ENCODE assay signal across 18 cellular contexts in the genomic region with DNA sequence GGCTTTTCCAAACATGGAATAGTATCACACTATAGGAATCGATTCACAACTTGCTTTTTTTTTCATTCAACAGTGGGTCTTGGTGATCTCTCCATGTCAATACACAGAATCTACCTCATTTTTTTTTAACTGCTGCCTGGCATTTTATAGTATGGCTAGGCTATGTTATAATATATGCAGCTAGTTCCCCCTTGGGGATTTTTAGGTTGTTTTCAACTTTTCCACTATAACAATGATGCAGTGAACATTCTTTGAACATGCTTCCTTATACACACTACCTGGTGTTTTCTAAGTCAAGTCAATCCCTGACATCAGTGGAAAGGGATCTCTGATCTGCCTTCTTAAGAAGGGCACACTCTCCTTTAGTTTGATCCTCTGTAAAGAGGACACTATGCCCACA. TPM values are rescaled to one million over a fixed set of nuclear protein-coding genes. Genes with fewer than 3 reads are reported as not detected.
DNase-seq lines count a peak whose midpoint lies in the region; ATAC-seq, FAIRE-seq and TF ChIP-seq lines count a peak whose summit lies in the region.
"Had no signal": no experiment of that assay in that cellular context is flagged by ENCODE, and none has a peak within 500 bp of the region (broad histone marks: within the 10 kb centered on the region; RNA-seq: fewer than 3 reads in every experiment).

No MANE protein-coding gene starts in this region.

- H3K4me3 Mint-ChIP-seq in GM23338, result no peak overlapping the region
- H3K4me3 Mint-ChIP-seq in astrocyte (ENCODE audit: unreplicated experiment), result no peak overlapping the region
- H3K4me3 Mint-ChIP-seq: CD8-positive, alpha-beta memory T cell; HFFc6 had no signal

- no peak for TF ChIP-seq POLR2A in gastrocnemius medialis (IDR thresholded peaks at IDR 0.05)

- FAIRE-seq in astrocyte (lab: Jason Lieb, UNC), result no peak
- FAIRE-seq: D721Med, GM12892, H54 had no signal

- no peak for DNase-seq in GM23338 (ENCODE audit: low spot score)
- DNase-seq in astrocyte (ENCODE audit: low read depth), result no peak
- no peak for DNase-seq in gastrocnemius medialis
- DNase-seq in SIG-M5 (lab: John Stamatoyannopoulos, UW), result no peak
- DNase-seq: ACHN; C1 segment of cervical spinal cord; CD8-positive, alpha-beta memory T cell; HFFc6; KBM-7; NCI-H1105 treated with DMSO at 0.1 percent for 48 hours; NCI-H1694; SJCRH30 had no signal

- H3K27ac ChIP-seq in GM23338 (ENCODE audit: low read depth) (peak overlapping the region; percentile 27; the same call in 1 of the 2 replicates), OCI-LY1 (ENCODE audit: low read depth, low read length, poor library complexity, severe bottlenecking) (peak overlapping the region; percentile 31), astrocyte (ENCODE audit: low read depth, low read length) (no peak overlapping the region), gastrocnemius medialis (peak overlapping the region; percentile 5 to 20 (median 11))

- H3K27me3 Mint-ChIP-seq in GM23338 (ENCODE audit: insufficient read depth, low read depth, poor library complexity), result no peaks in the 10 kb centered on the region
- H3K27me3 Mint-ChIP-seq in astrocyte (ENCODE audit: low read depth, unreplicated experiment), result no peaks in the 10 kb centered on the region
- H3K27me3 Mint-ChIP-seq: CD8-positive, alpha-beta memory T cell had no signal

- ATAC-seq in GM23338, result no peak
- ATAC-seq in gastrocnemius medialis, result no peak
- no peak for ATAC-seq in HG02840 (IDR thresholded peaks at IDR 0.05; ENCODE audit: low FRiP score, unreplicated experiment)
- no peak for ATAC-seq in HG03354 (IDR thresholded peaks at IDR 0.05; ENCODE audit: poor library complexity, severe bottlenecking, unreplicated experiment)

- H3K9ac ChIP-seq in OCI-LY1 (ENCODE audit: low read length) (no peak overlapping the region), astrocyte (ENCODE audit: low read length) (no peak overlapping the region)

- H3K27me3 ChIP-seq in GM23338 (ENCODE audit: insufficient read depth) (no peaks in the 10 kb centered on the region), OCI-LY1 (ENCODE audit: insufficient read depth, low read length) (no peaks in the 10 kb centered on the region), astrocyte (ENCODE audit: insufficient read depth, low read length) (no peaks in the 10 kb centered on the region), gastrocnemius medialis (no peaks in the 10 kb centered on the region)
- H3K27me3 ChIP-seq: SJCRH30 had no signal

- no peaks in the 10 kb centered on the region for H3K9me3 ChIP-seq in OCI-LY1 (ENCODE audit: low read length)
- H3K9me3 ChIP-seq in astrocyte (ENCODE audit: insufficient read depth, low read depth, low read length), result no peaks in the 10 kb centered on the region
- no peaks in the 10 kb centered on the region for H3K9me3 ChIP-seq in gastrocnemius medialis
- H3K9me3 ChIP-seq: SJCRH30 had no signal

- H3K9me2 ChIP-seq in GM23338 (ENCODE audit: insufficient read depth) (no peaks in the 10 kb centered on the region), OCI-LY1 (ENCODE audit: low read depth, low read length) (no peaks in the 10 kb centered on the region)

- peaks cover 34% of the 10 kb centered on the region for H3K4me1 ChIP-seq in GM23338 (ENCODE audit: insufficient read depth)
- peaks cover 25% of the 10 kb centered on the region for H3K4me1 ChIP-seq in OCI-LY1 (ENCODE audit: insufficient read depth, low read length, severe bottlenecking)
- H3K4me1 ChIP-seq in astrocyte (ENCODE audit: insufficient read depth, low read length), result peaks cover 28% of the 10 kb centered on the region
- H3K4me1 ChIP-seq in gastrocnemius medialis, result peaks cover 53 to 61% of the 10 kb centered on the region in 2 donors

- no peaks in the 10 kb centered on the region for H3K79me2 ChIP-seq in GM23338 (replicated peaks; ENCODE audit: insufficient read depth)
- no peaks in the 10 kb centered on the region for H3K79me2 ChIP-seq in OCI-LY1 (ENCODE audit: insufficient read depth, low read length)
- peaks cover 2% of the 10 kb centered on the region for H3K79me2 ChIP-seq in astrocyte (ENCODE audit: insufficient read depth, low read length)

- H3K27ac Mint-ChIP-seq in GM23338 (0 out of 2 replicates have a peak overlapping the region, but pooled peaks have one; percentile 13), astrocyte (ENCODE audit: unreplicated experiment) (peak overlapping the region; percentile 14)

- H3K36me3 Mint-ChIP-seq in GM23338 (ENCODE audit: low read depth) (peaks cover 3% of the 10 kb centered on the region; the same call in 2 of the 3 replicates), astrocyte (ENCODE audit: low read depth, unreplicated experiment) (no peaks in the 10 kb centered on the region)

- H2AFZ ChIP-seq in GM23338 (no peak overlapping the region), OCI-LY1 (ENCODE audit: low read length) (no peak overlapping the region), astrocyte (ENCODE audit: low read depth, low read length) (no peak overlapping the region)

- H3K4me1 Mint-ChIP-seq in GM23338 (peaks cover 54% of the 10 kb centered on the region), astrocyte (ENCODE audit: low read depth, unreplicated experiment) (peaks cover 68% of the 10 kb centered on the region)

- H3K9me3 Mint-ChIP-seq in GM23338 (no peaks in the 10 kb centered on the region), astrocyte (ENCODE audit: unreplicated experiment) (no peaks in the 10 kb centered on the region)
- H3K9me3 Mint-ChIP-seq: CD8-positive, alpha-beta memory T cell; HFFc6 had no signal

- 0 out of 2 replicates have a peak, but pooled peaks cover 4% of the 10 kb centered on the region for H3F3A ChIP-seq in GM23338 (replicated peaks; ENCODE audit: low read depth)
- H3F3A ChIP-seq in OCI-LY1 (ENCODE audit: insufficient read depth, low read length), result no peaks in the 10 kb centered on the region

- H3K4me3 ChIP-seq in GM23338 (no peak overlapping the region), OCI-LY1 (ENCODE audit: low read depth, low read length, poor library complexity, severe bottlenecking) (no peak overlapping the region), astrocyte (ENCODE audit: insufficient read depth, low read depth, low read length) (no peak overlapping the region), gastrocnemius medialis (no peak overlapping the region)
- H3K4me3 ChIP-seq: SJCRH30 had no signal

- no peaks in the 10 kb centered on the region for H4K20me1 ChIP-seq in GM23338 (replicated peaks; ENCODE audit: insufficient read depth)
- H4K20me1 ChIP-seq in OCI-LY1 (ENCODE audit: insufficient read depth, low read length), result no peaks in the 10 kb centered on the region
- H4K20me1 ChIP-seq in astrocyte (ENCODE audit: insufficient read depth, low read length), result no peaks in the 10 kb centered on the region

- TF ChIP-seq CTCF in GM23338 (conservative IDR thresholded peaks at IDR 0.05; ENCODE audit: low read depth in 2 of 2), result no peak
- no peak for TF ChIP-seq CTCF in OCI-LY1 (IDR thresholded peaks at IDR 0.05; ENCODE audit: low read length)
- TF ChIP-seq CTCF in astrocyte (IDR thresholded peaks at IDR 0.05; ENCODE audit: insufficient read depth, low read depth, low read length), result no peak
- no peak for TF ChIP-seq CTCF in gastrocnemius medialis (IDR thresholded peaks at IDR 0.05 in 4 of 5, conservative IDR thresholded peaks at IDR 0.05 in 1 of 5)

- intact Hi-C loops in gastrocnemius medialis (cut with DNase I; ENCODE audit: low total_unique reads), result loop anchor here (5.0 kb wide), 2 partner anchors 239 to 279 kb away; partner anchors contain the start of gene TMCC1

- in situ Hi-C loops in gastrocnemius medialis (cut with MboI; ENCODE audit: low sequenced_read_pairs in 4 of 4), result loop anchor here (5.0 to 10.0 kb wide), 5 partner anchors 72 to 282 kb away; no protein-coding TSS in a partner anchor

- H3K36me3 ChIP-seq in GM23338 (ENCODE audit: insufficient read depth) (no peaks in the 10 kb centered on the region), OCI-LY1 (ENCODE audit: insufficient read depth, low read length) (peaks cover 23% of the 10 kb centered on the region; the same call in 1 of the 2 replicates), astrocyte (ENCODE audit: insufficient read depth, low read length) (no peaks in the 10 kb centered on the region), gastrocnemius medialis (peaks cover 0 to 11% of the 10 kb centered on the region in 2 donors)

- no peak overlapping the region for H3K4me2 ChIP-seq in GM23338
- peak overlapping the region; percentile 7; the same call in 1 of the 2 replicates for H3K4me2 ChIP-seq in OCI-LY1 (ENCODE audit: low read length)
- H3K4me2 ChIP-seq in astrocyte (ENCODE audit: low read length), result no peak overlapping the region

TF ChIP-seq in GM23338, 12 proteins besides CTCF, POLR2A, EP300 and RAD21 (continues in another document):
- TF ChIP-seq ZNF331 (CRISPR knock-in tag; IDR thresholded peaks at IDR 0.05; ENCODE audit: low read depth) (no peak), ZNF114 (CRISPR knock-in tag; IDR thresholded peaks at IDR 0.05) (no peak), JUNB (IDR thresholded peaks at IDR 0.05; ENCODE audit: unreplicated experiment) (no peak), POLR2AphosphoS5 (IDR thresholded peaks at IDR 0.05; ENCODE audit: low read depth) (no peak), REST (IDR thresholded peaks at IDR 0.05; ENCODE audit: unreplicated experiment) (no peak)

RNA-seq across cellular contexts. Expression of gene PLXND1, which starts 46.5 kb away (rescaled TPM):
- 30.7 and 60.4 TPM in 2 replicates for total RNA-seq in GM23338 (2014; rRNA removed; shearing (Covaris generic))
- polyA plus RNA-seq in GM23338 (2016; fragmentation: Nextera tagmentation; extraction: Ambion mirVana), result 13.3 and 14.7 TPM in 2 replicates
- total RNA-seq in astrocyte, result 184 and 188 TPM in 2 replicates
- 10 to 100 TPM; 15.7 to 70.9 (median 19.9) TPM for total RNA-seq in gastrocnemius medialis
